23 cellular contexts compared by ENCODE assay signal in the genomic region with DNA sequence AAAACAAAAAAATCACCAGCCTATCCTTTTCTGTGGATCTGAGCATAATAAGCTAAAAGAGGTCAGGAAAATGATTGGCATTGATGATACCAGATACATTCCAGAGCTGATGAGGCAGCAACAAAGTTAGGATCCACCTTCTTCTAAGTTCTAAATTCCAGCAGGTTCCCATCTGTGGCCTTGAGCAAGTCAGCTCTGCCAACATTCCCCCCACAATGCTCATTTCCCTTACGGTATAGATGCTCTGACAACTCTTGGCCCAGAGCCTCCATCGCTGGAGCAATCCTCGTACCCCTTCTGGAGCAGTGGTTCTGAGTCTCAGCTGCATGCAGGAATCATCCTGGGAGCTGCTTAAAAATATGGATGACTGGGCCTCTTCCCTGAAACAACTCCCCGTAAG.
"Had no signal": no experiment of that assay in that cellular context is flagged by ENCODE, and none has a peak within 500 bp of the region (broad histone marks: within the 10 kb centered on the region; RNA-seq: fewer than 3 reads in every experiment).

No MANE protein-coding gene starts in this region.

- DNase-seq: dermis blood vessel endothelial cell; effector memory CD4-positive, alpha-beta T cell; foreskin melanocyte; glutamatergic neuron; heart right ventricle; hippocampal formation; left cardiac atrium; left lung; naive thymus-derived CD8-positive, alpha-beta T cell; right lobe of liver; small intestine; stimulated activated CD4-positive, alpha-beta T cell treated with anti-CD3 and anti-CD28 coated beads, Interleukin-15, amount 100 ng/mL, for 24 hours; stimulated activated CD4-positive, alpha-beta T cell treated with anti-CD3 and anti-CD28 coated beads, Interleukin-2, amount 100 ng/mL, for 48 hours; stimulated activated naive CD8-positive, alpha-beta T cell treated with anti-CD3 and anti-CD28 coated beads, Interleukin-15, Interleukin-2, amounts not matched to agents 100 U/mL and 50 U/mL, for 24 hours; substantia nigra; testis; tibial artery; upper lobe of left lung had no signal

- H3K4me1 ChIP-seq: neural progenitor cell had no signal

- H3K4me3 ChIP-seq: coronary artery, esophagus muscularis mucosa, heart right ventricle, left lung, neural progenitor cell, right lobe of liver, testis, tibial artery, upper lobe of left lung had no signal

- H3K27me3 Mint-ChIP-seq: naive thymus-derived CD8-positive, alpha-beta T cell; progenitor cell of endocrine pancreas had no signal

- H3K36me3 ChIP-seq: esophagus muscularis mucosa, heart right ventricle, left lung, neural progenitor cell, right lobe of liver, upper lobe of left lung had no signal

- H3K27ac ChIP-seq: coronary artery, esophagus muscularis mucosa, heart right ventricle, left lung, neural progenitor cell, parathyroid adenoma, right lobe of liver, testis, tibial artery, upper lobe of left lung had no signal

- H3K27me3 ChIP-seq: esophagus muscularis mucosa, heart right ventricle, left lung, neural progenitor cell, right lobe of liver, testis, tibial artery, upper lobe of left lung had no signal

- ATAC-seq: heart right ventricle; left cardiac atrium; left lung; naive thymus-derived CD8-positive, alpha-beta T cell; right lobe of liver; stimulated activated naive CD8-positive, alpha-beta T cell treated with anti-CD3 and anti-CD28 coated beads, Interleukin-15, Interleukin-2, amounts not matched to agents 100 U/mL and 50 U/mL, for 24 hours had no signal

- H3K4me2 ChIP-seq: neural progenitor cell had no signal

- H3K27ac Mint-ChIP-seq: neural progenitor cell had no signal

- H3K4me3 Mint-ChIP-seq: naive thymus-derived CD8-positive, alpha-beta T cell; neural progenitor cell had no signal

- H3K9me3 ChIP-seq: esophagus muscularis mucosa, heart right ventricle, left lung, right lobe of liver, testis, tibial artery, upper lobe of left lung had no signal

- H2AFZ ChIP-seq: neural progenitor cell, parathyroid adenoma had no signal

- H3K9me3 Mint-ChIP-seq: naive thymus-derived CD8-positive, alpha-beta T cell; neural progenitor cell had no signal

- H3K9ac ChIP-seq: neural progenitor cell, parathyroid adenoma had no signal
